16 cellular contexts compared by ENCODE assay signal in the genomic region with DNA sequence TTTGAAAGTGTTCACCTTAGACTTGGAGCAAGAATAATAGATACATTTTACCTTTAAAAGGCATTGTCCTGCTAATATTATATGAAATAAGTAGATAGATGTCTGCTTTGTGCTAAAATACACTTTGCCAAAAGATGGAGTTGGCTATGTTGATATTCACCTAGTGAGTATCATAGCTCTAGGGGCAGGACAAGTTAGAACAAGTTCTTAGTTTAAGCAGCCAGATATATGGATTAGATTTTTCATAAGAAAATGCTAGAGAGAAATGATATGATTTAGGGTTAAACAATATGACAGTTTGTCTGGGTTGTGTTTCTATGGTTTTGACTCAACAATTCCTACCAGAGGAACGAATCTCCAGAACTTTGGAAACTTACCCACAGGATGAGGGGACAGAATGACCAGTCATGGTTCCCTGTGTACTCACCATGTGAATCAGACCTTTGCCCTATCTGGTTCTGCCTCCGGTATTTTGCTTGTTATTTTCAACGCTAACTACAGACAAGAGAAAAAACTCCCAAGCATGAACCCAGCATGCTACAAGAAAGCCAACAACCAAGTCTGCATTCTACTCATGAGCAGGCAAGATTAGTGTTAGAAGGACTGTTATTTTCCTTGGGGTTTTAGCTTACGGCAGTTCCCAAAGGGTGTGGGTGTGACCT. TPM values are rescaled to one million over a fixed set of nuclear protein-coding genes. Genes with fewer than 3 reads are reported as not detected.
DNase-seq lines count a peak whose midpoint lies in the region; ATAC-seq and TF ChIP-seq lines count a peak whose summit lies in the region.
"Had no signal": no experiment of that assay in that cellular context is flagged by ENCODE, and none has a peak within 500 bp of the region (broad histone marks: within the 10 kb centered on the region; RNA-seq: fewer than 3 reads in every experiment).

No MANE protein-coding gene starts in this region.

- H3K9me3 Mint-ChIP-seq in CD14-positive monocyte, result no peaks in the 10 kb centered on the region
- no peaks in the 10 kb centered on the region for H3K9me3 Mint-ChIP-seq in activated CD4-positive, alpha-beta memory T cell treated with anti-CD3 and anti-CD28 coated beads for 36 hours
- H3K9me3 Mint-ChIP-seq: CD8-positive, alpha-beta T cell; endodermal cell; memory B cell had no signal

- H3K4me1 Mint-ChIP-seq in CD14-positive monocyte, result peaks cover 40% of the 10 kb centered on the region
- H3K4me1 Mint-ChIP-seq in activated CD4-positive, alpha-beta memory T cell treated with anti-CD3 and anti-CD28 coated beads for 36 hours (ENCODE audit: low read depth), result peaks cover 52% of the 10 kb centered on the region

- TF ChIP-seq CTCF in CD14-positive monocyte (IDR thresholded peaks at IDR 0.05) (no peak), HL-60 (IDR thresholded peaks at IDR 0.05; ENCODE audit: insufficient read depth, low read length) (no peak), GM13976 (IDR thresholded peaks at IDR 0.05; ENCODE audit: borderline replicate concordance, control extremely low read depth, extremely low read depth, insufficient read depth, missing control alignments) (no peak)

- ATAC-seq in HG03139 (IDR thresholded peaks at IDR 0.05; ENCODE audit: unreplicated experiment) (no peak), HG02840 (IDR thresholded peaks at IDR 0.05; ENCODE audit: low FRiP score, unreplicated experiment) (no peak)
- ATAC-seq: CD8-positive, alpha-beta T cell; heart right ventricle had no signal

- peak overlapping the region; percentile 21 for H3K27ac ChIP-seq in HL-60 (replicated peaks)
- H3K27ac ChIP-seq: parathyroid adenoma, suprapubic skin had no signal

- H3K27ac Mint-ChIP-seq in CD14-positive monocyte, result peak overlapping the region; percentile 91 to 97 (median 96)
- peak overlapping the region; percentile 90 for H3K27ac Mint-ChIP-seq in activated CD4-positive, alpha-beta memory T cell treated with anti-CD3 and anti-CD28 coated beads for 36 hours
- H3K27ac Mint-ChIP-seq: CD8-positive, alpha-beta T cell; endodermal cell; memory B cell had no signal

- no peaks in the 10 kb centered on the region for H3K27me3 Mint-ChIP-seq in CD14-positive monocyte (ENCODE audit: low read depth in 3 of 3)
- H3K27me3 Mint-ChIP-seq in activated CD4-positive, alpha-beta memory T cell treated with anti-CD3 and anti-CD28 coated beads for 36 hours, result no peaks in the 10 kb centered on the region

- CTCF ChIA-PET in activated CD4-positive, alpha-beta memory T cell treated with anti-CD3 and anti-CD28 coated beads for 36 hours (lab: Charles Lee), result interaction anchor here (1.3 to 4.9 kb wide), 5 partner anchors 11 to 129 kb away, joined by 3 to 88 read pairs (median 9); no protein-coding TSS in a partner anchor

- POLR2A ChIA-PET in activated CD4-positive, alpha-beta memory T cell treated with anti-CD3 and anti-CD28 coated beads for 36 hours (lab: Charles Lee), result interaction anchor here (1.3 to 2.6 kb wide), 4 partner anchors 11 to 120 kb away, joined by 4 to 27 read pairs (median 6); no protein-coding TSS in a partner anchor

- peaks cover 7 to 10% of the 10 kb centered on the region in 2 donors for H3K36me3 Mint-ChIP-seq in CD14-positive monocyte
- H3K36me3 Mint-ChIP-seq in activated CD4-positive, alpha-beta memory T cell treated with anti-CD3 and anti-CD28 coated beads for 36 hours, result peaks cover 9% of the 10 kb centered on the region
- H3K36me3 Mint-ChIP-seq: CD8-positive, alpha-beta T cell; memory B cell had no signal

- H3K4me3 ChIP-seq in HL-60 (replicated peaks; ENCODE audit: insufficient read depth, low read length), result peak overlapping the region; percentile 17; the same call in 1 of the 2 replicates
- H3K4me3 ChIP-seq: suprapubic skin had no signal

- H3K27me3 ChIP-seq in HL-60 (ENCODE audit: insufficient read depth, poor library complexity, severe bottlenecking), result no peaks in the 10 kb centered on the region

- peak overlapping the region; percentile 47 to 89 for H3K4me3 Mint-ChIP-seq in CD14-positive monocyte
- peak overlapping the region; percentile 96 for H3K4me3 Mint-ChIP-seq in activated CD4-positive, alpha-beta memory T cell treated with anti-CD3 and anti-CD28 coated beads for 36 hours
- H3K4me3 Mint-ChIP-seq: CD8-positive, alpha-beta T cell; endodermal cell; memory B cell had no signal

- intact Hi-C loops in CD14-positive monocyte (cut with micrococcal nuclease), result loop anchor here (5.0 to 10.0 kb wide), 3 partner anchors 128 to 220 kb away; partner anchors contain the start of genes METTL18 (in 1 of the 2) and SELL (in 1 of the 2)
- intact Hi-C loops in activated CD4-positive, alpha-beta memory T cell treated with anti-CD3 and anti-CD28 coated beads for 36 hours (cut with micrococcal nuclease), result loop anchor here (1.0 to 5.0 kb wide), 4 partner anchors 10 to 488 kb away; partner anchors contain the start of gene KIFAP3

- in situ Hi-C loops in GM13976 (cut with MboI; ENCODE audit: low sequenced_read_pairs, unreplicated experiment), result no loop called here

- peak; percentile 49 for DNase-seq in CD14-positive monocyte (ENCODE audit: low spot score)
- DNase-seq in HL-60 (ENCODE audit: low read depth in 1 of 2, low spot score in 1 of 2), result peak in 1 of 2 experiments; percentile 15
- peak; percentile 40 for DNase-seq in activated CD4-positive, alpha-beta memory T cell treated with anti-CD3 and anti-CD28 coated beads for 36 hours
- DNase-seq in kidney glomerular epithelial cell (lab: John Stamatoyannopoulos, UW), result peak; percentile 36
- no peak for DNase-seq in amniotic stem cell (lab: John Stamatoyannopoulos, UW)
- no peak for DNase-seq in GM13976 (ENCODE audit: low spot score)
- DNase-seq: CD8-positive, alpha-beta T cell; endodermal cell; heart right ventricle; NCI-H510A treated with DMSO at 0.1 percent for 48 hours had no signal

RNA-seq across cellular contexts. Expression of gene F5, which starts 1.7 kb away (rescaled TPM):
- polyA plus RNA-seq in CD14-positive monocyte, result 10 to 100 TPM in 1 of 2 donors, 1 to 10 TPM in 1; 6.5 to 14.5 TPM
- 10 to 100 TPM; 50.8 to 51.1 TPM for total RNA-seq in activated CD4-positive, alpha-beta memory T cell treated with anti-CD3 and anti-CD28 coated beads for 36 hours
- total RNA-seq: SK-MEL-5 had no signal

RNA-seq across cellular contexts. Expression of gene SELP, which starts 45.3 kb away (rescaled TPM):
- polyA plus RNA-seq in CD14-positive monocyte, result 1 to 10 TPM in 1 of 2 donors, under 1 TPM in 1; 0.84 to 1.4 TPM
- under 1 TPM; 0.70 to 0.97 TPM for total RNA-seq in activated CD4-positive, alpha-beta memory T cell treated with anti-CD3 and anti-CD28 coated beads for 36 hours
- total RNA-seq: endodermal cell, SK-MEL-5 had no signal

Comparison
In these comparisons a context has a peak if more than half of its experiments do, and no peak if none do; other contexts are left out.
1. DNase-seq: peak in CD14-positive monocyte (single experiment), activated CD4-positive, alpha-beta memory T cell treated with anti-CD3 and anti-CD28 coated beads for 36 hours (single experiment) and kidney glomerular epithelial cell (single experiment); none in amniotic stem cell (single experiment) and GM13976 (single experiment).